In the genomic region with DNA sequence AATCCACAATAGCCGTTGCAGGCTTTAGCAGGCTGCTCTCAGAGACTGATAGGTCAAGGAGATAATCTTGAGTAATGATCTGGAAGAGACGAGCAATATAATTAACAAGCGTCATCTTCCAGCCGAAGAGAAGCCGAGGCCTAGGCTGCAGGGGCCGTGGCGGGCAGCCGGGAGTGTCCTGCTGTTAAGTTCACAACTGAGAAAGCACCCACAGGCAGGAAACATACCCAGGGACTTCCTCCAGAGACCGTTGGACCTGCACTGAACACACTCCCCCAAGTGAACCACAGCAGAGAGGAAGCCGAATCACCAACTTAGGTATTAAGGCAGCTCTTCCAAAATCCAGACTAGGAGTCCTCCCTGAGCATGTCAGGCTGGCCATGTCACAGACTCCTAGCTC, we compare ENCODE assay signal across 14 cellular contexts.
A peak's percentile ranks its signal among the peaks of the same experiment; 100 is the strongest.
DNase-seq lines count a peak whose midpoint lies in the region; ATAC-seq and TF ChIP-seq lines count a peak whose summit lies in the region.
"Had no signal": no experiment of that assay in that cellular context is flagged by ENCODE, and none has a peak within 500 bp of the region (broad histone marks: within the 10 kb centered on the region; RNA-seq: fewer than 3 reads in every experiment).

No MANE protein-coding gene starts in this region.

- no peaks in the 10 kb centered on the region for H3K9me3 ChIP-seq in DND-41 (ENCODE audit: insufficient read depth, low read length, severe bottlenecking)
- H3K9me3 ChIP-seq: A549, BE2C, Caco-2, HAP-1 had no signal

- TF ChIP-seq POLR2A in GM18505 (IDR thresholded peaks at IDR 0.05; ENCODE audit: borderline replicate concordance, extremely low read depth, insufficient read depth, insufficient read length) = no peak

- H4K20me1 ChIP-seq in DND-41 (ENCODE audit: insufficient read depth, low read length) = no peaks in the 10 kb centered on the region

- no peaks in the 10 kb centered on the region for H3K79me2 ChIP-seq in DND-41 (ENCODE audit: insufficient read depth, low read length)

- no peak for TF ChIP-seq CTCF in DND-41 (IDR thresholded peaks at IDR 0.05; ENCODE audit: borderline replicate concordance, extremely low read depth, low read length, poor library complexity, severe bottlenecking)

- 0 out of 2 replicates have a peak, but pooled peaks cover 4% of the 10 kb centered on the region for H3K4me1 ChIP-seq in DND-41 (ENCODE audit: insufficient read depth, low read length)
- H3K4me1 ChIP-seq: A549, BE2C, Caco-2, HAP-1 had no signal

- H3K36me3 ChIP-seq in DND-41 (ENCODE audit: insufficient read depth, low read length) = no peaks in the 10 kb centered on the region
- H3K36me3 ChIP-seq: BE2C, HAP-1 had no signal

- ATAC-seq in DND-41 (ENCODE audit: insufficient read depth, low read depth) = peak; percentile 69; the same call in 2 of the 3 replicates
- ATAC-seq in GM18505 (IDR thresholded peaks at IDR 0.05; ENCODE audit: unreplicated experiment) = no peak
- ATAC-seq: A549, HepG2 had no signal

- peak; percentile 31 for DNase-seq in DND-41
- DNase-seq in Kasumi-1 (lab: John Stamatoyannopoulos, UW) = peak; percentile 89 to 92
- peak; percentile 47 for DNase-seq in islet precursor cell
- peak; percentile 65 for DNase-seq in retina
- DNase-seq in NCI-H1105 (lab: John Stamatoyannopoulos, UW) = no peak
- no peak for DNase-seq in NCI-H1092 (lab: John Stamatoyannopoulos, UW)
- DNase-seq: BE2C; Caco-2; CD8-positive, alpha-beta memory T cell; GF-D8 had no signal

- H2AFZ ChIP-seq in DND-41 (ENCODE audit: low read depth, low read length) = no peak overlapping the region; the same call in 1 of the 2 replicates

- no peaks in the 10 kb centered on the region for H3K27me3 ChIP-seq in DND-41 (ENCODE audit: insufficient read depth, low read length, poor library complexity)
- H3K27me3 ChIP-seq: BE2C had no signal

- no peak overlapping the region for H3K4me2 ChIP-seq in DND-41 (ENCODE audit: insufficient read depth, low read length)
- H3K4me2 ChIP-seq: A549 had no signal

- H3K4me3 ChIP-seq in DND-41 (ENCODE audit: low read depth in 1 of 2, low read length in 2 of 2) = no peak overlapping the region
- H3K4me3 ChIP-seq: A549, HAP-1 had no signal

- no peak overlapping the region for H3K27ac ChIP-seq in DND-41 (ENCODE audit: low read length)
- H3K27ac ChIP-seq: A549 had no signal

- H3K9ac ChIP-seq in DND-41 (ENCODE audit: low read depth, low read length) = no peak overlapping the region

Comparison
In these comparisons a context has a peak if more than half of its experiments do, and no peak if none do; other contexts are left out.
1. DNase-seq: peak in DND-41 (single experiment), Kasumi-1 (2 of 2), islet precursor cell (single experiment) and retina (single experiment); none in NCI-H1105 (single experiment) and NCI-H1092 (single experiment).